7 cellular contexts compared by ENCODE assay signal in genomic region chr20:63741676-63742380, GRCh38. TPM values are rescaled to one million over a fixed set of nuclear protein-coding genes. Genes with fewer than 3 reads are reported as not detected.
A peak's percentile ranks its signal among the peaks of the same experiment; 100 is the strongest.
DNase-seq lines count a peak whose midpoint lies in the region; ATAC-seq, FAIRE-seq and TF ChIP-seq lines count a peak whose summit lies in the region.
"Had no signal": no experiment of that assay in that cellular context is flagged by ENCODE, and none has a peak within 500 bp of the region (broad histone marks: within the 10 kb centered on the region; RNA-seq: fewer than 3 reads in every experiment).

No MANE protein-coding gene starts in this region.

- TF ChIP-seq RAD21 in K562 (CRISPR knock-in tag; conservative IDR thresholded peaks at IDR 0.05 in 1 of 2, IDR thresholded peaks at IDR 0.05 in 1 of 2) = no peak

- DNase-seq in Calu3 = no peak
- DNase-seq in K562 (ENCODE audit: extremely low read depth in 1 of 4, low spot score in 3 of 4) = peak in 2 of 4 experiments; percentile 5 to 12
- DNase-seq in nephron progenitor cell = no peak
- DNase-seq in NCI-H2029 (lab: John Stamatoyannopoulos, UW) = no peak
- no peak for DNase-seq in small intestine

- H3K9me3 Mint-ChIP-seq in Calu3 (ENCODE audit: low read depth, unreplicated experiment) (no peaks in the 10 kb centered on the region), nephron progenitor cell (no peaks in the 10 kb centered on the region)

- 88% methylated on average over 27 of the region's 30 CpGs for WGBS in K562 (ENCODE audit: insufficient coverage, low coverage, missing lambda C conversion rate)
- 84 to 87% (median 86%) methylated on average over 27 to 30 of the region's 30 CpGs for WGBS in small intestine, 3 donors

- CTCF ChIA-PET in Calu3 (lab: Charles Lee) (interaction anchor here (0.9 to 1.6 kb wide), 7 partner anchors 9 to 204 kb away, joined by 3 to 12 read pairs (median 4); partner anchors contain the start of gene TPD52L2), K562 (lab: Yijun Ruan, JAX; ENCODE audit: low intra/inter-chr PET ratio) (no interaction called here)

- in situ Hi-C loops in K562 (cut with MboI) = no loop called here

- no peak for TF ChIP-seq EP300 in K562 (IDR thresholded peaks at IDR 0.05; ENCODE audit: low read length)

- no peaks in the 10 kb centered on the region; the same call in 1 of the 2 replicates for H4K20me1 ChIP-seq in K562 (replicated peaks; ENCODE audit: control insufficient read depth, insufficient read depth, low read length)

- H3K27me3 Mint-ChIP-seq in Calu3 (ENCODE audit: unreplicated experiment) (no peaks in the 10 kb centered on the region), nephron progenitor cell (ENCODE audit: low read depth, poor library complexity) (peaks cover 2% of the 10 kb centered on the region)

- H3K27ac ChIP-seq in K562 (ENCODE audit: extremely low read depth, low read depth, low read length) (peak overlapping the region; percentile 82; the same call in 2 of the 3 replicates), small intestine (ENCODE audit: low read depth in 1 of 2, low read length in 1 of 2) (peak overlapping the region in 1 of 2 donors; percentile 47)

- no peaks in the 10 kb centered on the region for H3K4me1 Mint-ChIP-seq in Calu3 (ENCODE audit: low read depth, unreplicated experiment)
- peaks cover 9% of the 10 kb centered on the region for H3K4me1 Mint-ChIP-seq in nephron progenitor cell

- H3K9me3 ChIP-seq in K562 (replicated peaks; ENCODE audit: control insufficient read depth, insufficient read depth, low read depth, low read length) = no peaks in the 10 kb centered on the region
- no peaks in the 10 kb centered on the region for H3K9me3 ChIP-seq in small intestine (ENCODE audit: control insufficient read depth, low read depth)
- H3K9me3 ChIP-seq: neutrophil had no signal

- H3K4me2 ChIP-seq in K562 (ENCODE audit: insufficient read depth, low read length) = peak overlapping the region; percentile 84

- H3K9ac ChIP-seq in K562 (ENCODE audit: insufficient read depth in 1 of 2, low read depth in 2 of 2, low read length in 2 of 2) = peak overlapping the region; percentile 82 to 96

- H3K9me1 ChIP-seq in K562 (ENCODE audit: control insufficient read depth, insufficient read depth, low read length) = no peaks in the 10 kb centered on the region

- H3K27ac Mint-ChIP-seq in Calu3 (ENCODE audit: unreplicated experiment) = no peak overlapping the region
- no peak overlapping the region for H3K27ac Mint-ChIP-seq in nephron progenitor cell

- H3K4me3 Mint-ChIP-seq in Calu3 (ENCODE audit: low read depth, unreplicated experiment) (peak overlapping the region; percentile 72), nephron progenitor cell (peak overlapping the region; percentile 75)

- no peak for TF ChIP-seq POLR2A in K562 (conservative IDR thresholded peaks at IDR 0.05)

- FAIRE-seq in K562 (lab: Jason Lieb, UNC) = no peak
- FAIRE-seq in small intestine (lab: Jason Lieb, UNC) = no peak

- H3K4me1 ChIP-seq in K562 (replicated peaks in 1 of 2; ENCODE audit: control insufficient read depth in 2 of 2, insufficient read depth in 2 of 2, low read length in 2 of 2) (peaks cover 11 to 78% of the 10 kb centered on the region in 2 experiments), small intestine (ENCODE audit: control insufficient read depth in 2 of 2, insufficient read depth in 1 of 2, low read depth in 1 of 2, low read length in 1 of 2) (peaks cover 1 to 4% of the 10 kb centered on the region in 2 donors)

- TF ChIP-seq CTCF in Calu3 (IDR thresholded peaks at IDR 0.05; ENCODE audit: unreplicated experiment) = no peak
- TF ChIP-seq CTCF in K562 (IDR thresholded peaks at IDR 0.05 in 2 of 3, conservative IDR thresholded peaks at IDR 0.05 in 1 of 3; ENCODE audit: insufficient read depth in 2 of 3, low read depth in 1 of 3, low read length in 3 of 3) = no peak
- no peak for TF ChIP-seq CTCF in nephron progenitor cell (IDR thresholded peaks at IDR 0.05)

- peaks cover 16% of the 10 kb centered on the region for H3K79me2 ChIP-seq in K562 (ENCODE audit: control insufficient read depth, insufficient read depth, low read length)

- no TSS peak for BruUV-seq in Calu3 (replicated peaks; lab: Mats Ljungman, UMichigan)
- BruUV-seq in K562 (replicated peaks; lab: Mats Ljungman, UMichigan) = no TSS peak

- peaks cover 53% of the 10 kb centered on the region for H3K36me3 Mint-ChIP-seq in Calu3 (ENCODE audit: insufficient read depth, unreplicated experiment)
- peaks cover 10% of the 10 kb centered on the region for H3K36me3 Mint-ChIP-seq in nephron progenitor cell (ENCODE audit: low read depth)

- H3K36me3 ChIP-seq in K562 (ENCODE audit: control insufficient read depth, insufficient read depth, low read length) = peaks cover 36% of the 10 kb centered on the region; the same call in 1 of the 3 replicates
- H3K36me3 ChIP-seq in small intestine (ENCODE audit: control insufficient read depth in 2 of 2, insufficient read depth in 2 of 2, low read length in 2 of 2) = no peaks in the 10 kb centered on the region

- ATAC-seq in K562 = no peak
- no peak for ATAC-seq in GM21390 (IDR thresholded peaks at IDR 0.05; ENCODE audit: unreplicated experiment)

- POLR2A ChIA-PET in K562 (lab: Yijun Ruan, JAX) = interaction anchor here (0.5 to 2.0 kb wide), 12 partner anchors 9 to 205 kb away, joined by 3 to 7 read pairs (median 4); partner anchors contain the start of genes ARFRP1, TPD52L2 and ZGPAT

- H3K4me3 ChIP-seq in K562 (peak overlapping the region; percentile 66; the same call in 1 of the 2 replicates), small intestine (ENCODE audit: low read depth in 1 of 2, low read length in 2 of 2) (no peak overlapping the region)

- intact Hi-C loops in Calu3 (cut with micrococcal nuclease; ENCODE audit: unreplicated experiment) = no loop called here
- intact Hi-C loops in K562 (cut with micrococcal nuclease) = no loop called here

- H3K27me3 ChIP-seq in K562 (ENCODE audit: control insufficient read depth in 2 of 2, insufficient read depth in 2 of 2, low read length in 2 of 2) = no peaks in the 10 kb centered on the region
- H3K27me3 ChIP-seq in small intestine (ENCODE audit: control insufficient read depth in 2 of 2, insufficient read depth in 2 of 2, low read length in 2 of 2) = no peaks in the 10 kb centered on the region

- H2AFZ ChIP-seq in K562 (ENCODE audit: low read depth, low read length) = no peak overlapping the region

RNA-seq across cellular contexts. Expression of gene SLC2A4RG, which starts 2.3 kb away (rescaled TPM):
- total RNA-seq in Calu3 (2022) (163 and 169 TPM in 2 replicates), K562 (2014; rRNA removed) (62.7 and 92.2 TPM in 2 replicates), K562 (2014; rRNA removed; fragmentation: Illumina TruSeq; extraction: Trizol) (8.2 and 8.3 TPM in 2 replicates), K562 (2015; rRNA removed; fragmentation: Illumina TruSeq; extraction: Trizol) (26.5 and 28.3 TPM in 2 replicates), K562 (2021) (97.3 and 104 TPM in 2 replicates)
- total RNA-seq in K562 (2011; cell fraction: chromatin; rRNA removed; ENCODE audit: low replicate concordance) = 22.0 and 60.9 TPM in 2 replicates
- total RNA-seq in K562 (2011; cell fraction: nucleolus; rRNA removed) = 104 and 105 TPM in 2 replicates
- total RNA-seq in K562 (2011; cell fraction: nucleoplasm; rRNA removed) = 35.7 and 41.6 TPM in 2 replicates
- polyA plus RNA-seq in K562 (2011; rRNA removed) (29.5 and 48.0 TPM in 2 replicates), K562 (2014; fragmentation: Illumina TruSeq; extraction: Trizol) (10.3 and 24.9 TPM in 2 replicates), K562 (2014; fragmentation: Nextera tagmentation; extraction: Ambion mirVana) (1 to 10 TPM in 1 of 2 experiments, under 1 TPM in 1; 0.34 to 1.1 TPM), K562 (2014; rRNA removed) (62.6 and 84.4 TPM in 2 replicates), small intestine (10 to 100 TPM; 11.6 to 19.0 (median 16.2) TPM)
- 27.4 and 73.4 TPM in 2 replicates for polyA plus RNA-seq in K562 (2011; cell fraction: cytosol; rRNA removed)
- polyA plus RNA-seq in K562 (2011; cell fraction: nucleus; rRNA removed) = 238 and 316 TPM in 2 replicates
- polyA plus RNA-seq in K562 (2012) = 65.5 and 70.1 TPM in 2 replicates
- polyA minus RNA-seq in K562 (2011; rRNA and poly(A)+ RNA removed) = 1.6 and 4.4 TPM in 2 replicates
- polyA minus RNA-seq in K562 (2011; cell fraction: cytosol; rRNA and poly(A)+ RNA removed) = 14.8 and 20.6 TPM in 2 replicates
- 47.3 and 53.0 TPM in 2 replicates for polyA minus RNA-seq in K562 (2011; cell fraction: nucleus; rRNA and poly(A)+ RNA removed)

RNA-seq across cellular contexts. Expression of gene LIME1, which starts 5.4 kb away (rescaled TPM):
- total RNA-seq in Calu3 (2022) (25.8 and 27.1 TPM in 2 replicates), K562 (2014; rRNA removed) (9.5 and 12.7 TPM in 2 replicates), K562 (2014; rRNA removed; fragmentation: Illumina TruSeq; extraction: Trizol) (0.11 and 0.32 TPM in 2 replicates), K562 (2015; rRNA removed; fragmentation: Illumina TruSeq; extraction: Trizol) (2.7 and 2.8 TPM in 2 replicates), K562 (2021) (9.3 and 10.2 TPM in 2 replicates)
- total RNA-seq in K562 (2011; cell fraction: chromatin; rRNA removed; ENCODE audit: low replicate concordance) = 6.7 and 27.9 TPM in 2 replicates
- total RNA-seq in K562 (2011; cell fraction: nucleolus; rRNA removed) = 29.6 and 36.2 TPM in 2 replicates
- 12.0 and 12.1 TPM in 2 replicates for total RNA-seq in K562 (2011; cell fraction: nucleoplasm; rRNA removed)
- polyA plus RNA-seq in K562 (2011; rRNA removed) (1.5 and 3.9 TPM in 2 replicates), K562 (2014; fragmentation: Illumina TruSeq; extraction: Trizol) (0.83 and 2.3 TPM in 2 replicates), K562 (2014; fragmentation: Nextera tagmentation; extraction: Ambion mirVana) (not detected), K562 (2014; rRNA removed) (17.1 and 20.2 TPM in 2 replicates), small intestine (10 to 100 TPM; 10.8 to 48.4 (median 34.4) TPM)
- 4.5 and 15.8 TPM in 2 replicates for polyA plus RNA-seq in K562 (2011; cell fraction: cytosol; rRNA removed)
- 37.1 and 90.0 TPM in 2 replicates for polyA plus RNA-seq in K562 (2011; cell fraction: nucleus; rRNA removed)
- 5.5 and 10.7 TPM in 2 replicates for polyA plus RNA-seq in K562 (2012)
- polyA minus RNA-seq in K562 (2011; rRNA and poly(A)+ RNA removed) = 0.06 and 0.25 TPM in 2 replicates
- 1.2 and 1.5 TPM in 2 replicates for polyA minus RNA-seq in K562 (2011; cell fraction: cytosol; rRNA and poly(A)+ RNA removed)
- polyA minus RNA-seq in K562 (2011; cell fraction: nucleus; rRNA and poly(A)+ RNA removed) = 4.7 and 7.7 TPM in 2 replicates

RNA-seq across cellular contexts. Expression of gene ZGPAT, which starts 34.0 kb away (rescaled TPM):
- total RNA-seq in Calu3 (2022) (47.0 and 48.4 TPM in 2 replicates), K562 (2014; rRNA removed) (19.4 and 26.6 TPM in 2 replicates), K562 (2014; rRNA removed; fragmentation: Illumina TruSeq; extraction: Trizol) (2.2 and 2.4 TPM in 2 replicates), K562 (2015; rRNA removed; fragmentation: Illumina TruSeq; extraction: Trizol) (7.9 and 8.4 TPM in 2 replicates), K562 (2021) (22.5 and 25.4 TPM in 2 replicates)
- total RNA-seq in K562 (2011; cell fraction: chromatin; rRNA removed; ENCODE audit: low replicate concordance) = 20.3 and 73.7 TPM in 2 replicates
- total RNA-seq in K562 (2011; cell fraction: nucleolus; rRNA removed) = 43.4 and 48.4 TPM in 2 replicates
- total RNA-seq in K562 (2011; cell fraction: nucleoplasm; rRNA removed) = 35.6 and 47.3 TPM in 2 replicates
- polyA plus RNA-seq in K562 (2011; rRNA removed) (7.4 and 10.7 TPM in 2 replicates), K562 (2014; fragmentation: Illumina TruSeq; extraction: Trizol) (5.6 and 10.9 TPM in 2 replicates), K562 (2014; fragmentation: Nextera tagmentation; extraction: Ambion mirVana) (under 1 TPM; 0.14 to 0.21 TPM), K562 (2014; rRNA removed) (24.1 and 27.7 TPM in 2 replicates), small intestine (10 to 100 TPM; 26.4 to 39.8 (median 34.9) TPM)
- 6.2 and 15.4 TPM in 2 replicates for polyA plus RNA-seq in K562 (2011; cell fraction: cytosol; rRNA removed)
- polyA plus RNA-seq in K562 (2011; cell fraction: nucleus; rRNA removed) = 40.8 and 67.3 TPM in 2 replicates
- 14.8 and 18.0 TPM in 2 replicates for polyA plus RNA-seq in K562 (2012)
- polyA minus RNA-seq in K562 (2011; rRNA and poly(A)+ RNA removed) = 2.7 and 4.6 TPM in 2 replicates
- 11.6 and 12.8 TPM in 2 replicates for polyA minus RNA-seq in K562 (2011; cell fraction: cytosol; rRNA and poly(A)+ RNA removed)
- polyA minus RNA-seq in K562 (2011; cell fraction: nucleus; rRNA and poly(A)+ RNA removed) = 9.8 and 11.2 TPM in 2 replicates

RNA-seq across cellular contexts. Expression of gene ARFRP1, which starts 34.1 kb away (rescaled TPM):
- total RNA-seq in Calu3 (2022) = 74.0 and 85.1 TPM in 2 replicates
- total RNA-seq in K562 (2011; cell fraction: chromatin; rRNA removed; ENCODE audit: low replicate concordance) = 98.6 and 222 TPM in 2 replicates
- 116 and 124 TPM in 2 replicates for total RNA-seq in K562 (2011; cell fraction: nucleolus; rRNA removed)
- 75.6 and 81.5 TPM in 2 replicates for total RNA-seq in K562 (2011; cell fraction: nucleoplasm; rRNA removed)
- 64.3 and 74.1 TPM in 2 replicates for total RNA-seq in K562 (2014; rRNA removed)
- total RNA-seq in K562 (2014; rRNA removed; fragmentation: Illumina TruSeq; extraction: Trizol) = 16.1 and 19.1 TPM in 2 replicates
- total RNA-seq in K562 (2015; rRNA removed; fragmentation: Illumina TruSeq; extraction: Trizol) = 37.3 and 37.7 TPM in 2 replicates
- total RNA-seq in K562 (2021) = 64.0 and 78.9 TPM in 2 replicates
- polyA plus RNA-seq in K562 (2011; rRNA removed) = 37.5 and 39.5 TPM in 2 replicates
- polyA plus RNA-seq in K562 (2011; cell fraction: cytosol; rRNA removed) = 52.0 and 57.8 TPM in 2 replicates
- polyA plus RNA-seq in K562 (2011; cell fraction: nucleus; rRNA removed) = 132 and 147 TPM in 2 replicates
- 44.1 and 48.2 TPM in 2 replicates for polyA plus RNA-seq in K562 (2012)
- 20.0 and 36.3 TPM in 2 replicates for polyA plus RNA-seq in K562 (2014; fragmentation: Illumina TruSeq; extraction: Trizol)
- 1 to 10 TPM; 2.2 to 6.0 TPM for polyA plus RNA-seq in K562 (2014; fragmentation: Nextera tagmentation; extraction: Ambion mirVana)
- 66.9 and 70.5 TPM in 2 replicates for polyA plus RNA-seq in K562 (2014; rRNA removed)
- 18.4 and 33.9 TPM in 2 replicates for polyA minus RNA-seq in K562 (2011; rRNA and poly(A)+ RNA removed)
- polyA minus RNA-seq in K562 (2011; cell fraction: cytosol; rRNA and poly(A)+ RNA removed) = 14.4 and 22.2 TPM in 2 replicates
- polyA minus RNA-seq in K562 (2011; cell fraction: nucleus; rRNA and poly(A)+ RNA removed) = 46.2 and 62.4 TPM in 2 replicates
- 10 to 100 TPM; 60.6 to 78.6 (median 61.0) TPM for polyA plus RNA-seq in small intestine

RNA-seq across cellular contexts. Expression of gene TNFRSF6B, which starts 45.4 kb away (rescaled TPM):
- total RNA-seq in Calu3 (2022) (not detected in 2 replicates), K562 (2014; rRNA removed) (0.32 and 3.8 TPM in 2 replicates), K562 (2014; rRNA removed; fragmentation: Illumina TruSeq; extraction: Trizol) (not detected in 2 replicates), K562 (2015; rRNA removed; fragmentation: Illumina TruSeq; extraction: Trizol) (0.19 TPM in 1 of 2 replicates, not detected in the other), K562 (2021) (not detected in 2 replicates)
- not detected in 2 replicates for total RNA-seq in K562 (2011; cell fraction: chromatin; rRNA removed; ENCODE audit: low replicate concordance)
- 4.9 and 6.3 TPM in 2 replicates for total RNA-seq in K562 (2011; cell fraction: nucleolus; rRNA removed)
- not detected in 2 replicates for total RNA-seq in K562 (2011; cell fraction: nucleoplasm; rRNA removed)
- polyA plus RNA-seq in K562 (2011; rRNA removed) (0.10 and 0.37 TPM in 2 replicates), K562 (2014; fragmentation: Illumina TruSeq; extraction: Trizol) (not detected in 2 replicates), K562 (2014; fragmentation: Nextera tagmentation; extraction: Ambion mirVana) (not detected), K562 (2014; rRNA removed) (3.2 and 3.5 TPM in 2 replicates), small intestine (10 to 100 TPM in 1 of 3 donors, 1 to 10 TPM in 2; 4.2 to 15.9 (median 7.3) TPM)
- polyA plus RNA-seq in K562 (2011; cell fraction: cytosol; rRNA removed) = 1.1 and 5.8 TPM in 2 replicates
- polyA plus RNA-seq in K562 (2011; cell fraction: nucleus; rRNA removed) = 1.4 and 13.8 TPM in 2 replicates
- 0.87 and 1.3 TPM in 2 replicates for polyA plus RNA-seq in K562 (2012)
- polyA minus RNA-seq in K562 (2011; rRNA and poly(A)+ RNA removed) = not detected in 2 replicates
- not detected in 2 replicates for polyA minus RNA-seq in K562 (2011; cell fraction: cytosol; rRNA and poly(A)+ RNA removed)
- polyA minus RNA-seq in K562 (2011; cell fraction: nucleus; rRNA and poly(A)+ RNA removed) = 1.2 TPM in 1 of 2 replicates, not detected in the other
